11 cellular contexts compared by ENCODE assay signal in the genomic region with DNA sequence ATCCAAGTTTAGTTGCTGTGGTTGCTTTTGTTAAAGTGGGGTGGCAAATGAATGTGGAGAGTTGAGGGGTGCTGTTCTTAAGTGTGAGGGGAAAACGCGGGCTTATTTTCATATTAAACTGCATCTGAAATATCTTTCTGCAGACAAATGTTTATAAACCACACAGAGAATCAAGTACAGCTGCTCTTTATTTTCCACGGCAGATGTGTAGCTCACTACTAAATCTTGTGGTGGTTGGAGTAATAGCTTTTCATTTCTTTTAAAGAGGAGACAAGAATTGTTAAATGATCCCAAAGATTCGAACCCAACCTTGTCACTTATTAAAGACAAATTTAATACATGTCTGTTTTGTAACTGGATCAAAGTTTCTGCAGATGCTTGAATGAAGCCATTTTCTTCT. TPM values are rescaled to one million over a fixed set of nuclear protein-coding genes. Genes with fewer than 3 reads are reported as not detected.
DNase-seq lines count a peak whose midpoint lies in the region; ATAC-seq and TF ChIP-seq lines count a peak whose summit lies in the region.
"Had no signal": no experiment of that assay in that cellular context is flagged by ENCODE, and none has a peak within 500 bp of the region (broad histone marks: within the 10 kb centered on the region; RNA-seq: fewer than 3 reads in every experiment).

No MANE protein-coding gene starts in this region.

- peak overlapping the region; percentile 35 for H3K27ac Mint-ChIP-seq in activated T-cell treated with anti-CD3 and anti-CD28 coated beads, Interleukin-2, amount 50 U/mL, for 24 hours
- H3K27ac Mint-ChIP-seq in activated CD8-positive, alpha-beta T cell treated with anti-CD3 and anti-CD28 coated beads for 36 hours: no peak overlapping the region
- peak overlapping the region; percentile 95 for H3K27ac Mint-ChIP-seq in stimulated activated memory B cell treated with anti-CD40 and anti-IgM and Interleukin-4, amounts not matched to agents 10 μg/mL and 1 μg/mL and 100 μg/mL, for 72 hours

- WGBS in hepatocyte (ENCODE audit: low lambda C conversion rate, missing lambda C conversion rate): 46% methylated on average over 4 of the region's 4 CpGs

- H3K36me3 Mint-ChIP-seq in activated T-cell treated with anti-CD3 and anti-CD28 coated beads, Interleukin-2, amount 50 U/mL, for 24 hours (ENCODE audit: low read depth): peaks cover 67% of the 10 kb centered on the region
- H3K36me3 Mint-ChIP-seq in activated CD8-positive, alpha-beta T cell treated with anti-CD3 and anti-CD28 coated beads for 36 hours (ENCODE audit: low read depth): peaks cover 17% of the 10 kb centered on the region
- peaks cover 5% of the 10 kb centered on the region for H3K36me3 Mint-ChIP-seq in stimulated activated memory B cell treated with anti-CD40 and anti-IgM and Interleukin-4, amounts not matched to agents 10 μg/mL and 1 μg/mL and 100 μg/mL, for 72 hours

- no peaks in the 10 kb centered on the region for H3K36me3 ChIP-seq in hepatocyte (replicated peaks; ENCODE audit: insufficient read depth, low read depth)

- CTCF ChIA-PET in activated CD8-positive, alpha-beta T cell treated with anti-CD3 and anti-CD28 coated beads for 36 hours (lab: Charles Lee): no interaction called here

- H3K9me3 Mint-ChIP-seq in activated T-cell treated with anti-CD3 and anti-CD28 coated beads, Interleukin-2, amount 50 U/mL, for 24 hours: no peaks in the 10 kb centered on the region
- no peaks in the 10 kb centered on the region for H3K9me3 Mint-ChIP-seq in activated CD8-positive, alpha-beta T cell treated with anti-CD3 and anti-CD28 coated beads for 36 hours
- H3K9me3 Mint-ChIP-seq in stimulated activated memory B cell treated with anti-CD40 and anti-IgM and Interleukin-4, amounts not matched to agents 10 μg/mL and 1 μg/mL and 100 μg/mL, for 72 hours: no peaks in the 10 kb centered on the region

- peak overlapping the region; percentile 96 for H3K4me3 Mint-ChIP-seq in activated T-cell treated with anti-CD3 and anti-CD28 coated beads, Interleukin-2, amount 50 U/mL, for 24 hours
- peak overlapping the region; percentile 98 for H3K4me3 Mint-ChIP-seq in activated CD8-positive, alpha-beta T cell treated with anti-CD3 and anti-CD28 coated beads for 36 hours
- H3K4me3 Mint-ChIP-seq in stimulated activated memory B cell treated with anti-CD40 and anti-IgM and Interleukin-4, amounts not matched to agents 10 μg/mL and 1 μg/mL and 100 μg/mL, for 72 hours: peak overlapping the region; percentile 59

- H3K9me3 ChIP-seq in hepatocyte (ENCODE audit: low read depth): no peaks in the 10 kb centered on the region

- H3K27ac ChIP-seq in hepatocyte: peak overlapping the region; percentile 95

- no peak for ATAC-seq in activated CD8-positive, alpha-beta T cell treated with anti-CD3 and anti-CD28 coated beads for 36 hours
- no peak for ATAC-seq in stimulated activated memory B cell treated with anti-CD40 and anti-IgM and Interleukin-4, amounts not matched to agents 10 μg/mL and 1 μg/mL and 100 μg/mL, for 72 hours
- ATAC-seq in GM21381 (IDR thresholded peaks at IDR 0.05; ENCODE audit: unreplicated experiment) (no peak), HG02798 (IDR thresholded peaks at IDR 0.05; ENCODE audit: poor library complexity, unreplicated experiment) (no peak)

- intact Hi-C loops in activated CD8-positive, alpha-beta T cell treated with anti-CD3 and anti-CD28 coated beads for 36 hours (cut with micrococcal nuclease): no loop called here

- H3K4me2 ChIP-seq in hepatocyte: peak overlapping the region; percentile 85

- no peaks in the 10 kb centered on the region for H3K9me2 ChIP-seq in hepatocyte (replicated peaks; ENCODE audit: insufficient read depth)

- H3K27me3 ChIP-seq in hepatocyte: no peaks in the 10 kb centered on the region

- POLR2A ChIA-PET in activated CD8-positive, alpha-beta T cell treated with anti-CD3 and anti-CD28 coated beads for 36 hours (lab: Charles Lee): interaction anchor here (1.2 kb wide), 1 partner anchor 28 kb away, joined by 3 read pairs; no protein-coding TSS in a partner anchor

- peaks cover 62% of the 10 kb centered on the region for H4K20me1 ChIP-seq in hepatocyte (ENCODE audit: insufficient read depth, poor library complexity, severe bottlenecking)

- no peaks in the 10 kb centered on the region for H3K27me3 Mint-ChIP-seq in activated T-cell treated with anti-CD3 and anti-CD28 coated beads, Interleukin-2, amount 50 U/mL, for 24 hours
- H3K27me3 Mint-ChIP-seq in activated CD8-positive, alpha-beta T cell treated with anti-CD3 and anti-CD28 coated beads for 36 hours: no peaks in the 10 kb centered on the region
- no peaks in the 10 kb centered on the region for H3K27me3 Mint-ChIP-seq in stimulated activated memory B cell treated with anti-CD40 and anti-IgM and Interleukin-4, amounts not matched to agents 10 μg/mL and 1 μg/mL and 100 μg/mL, for 72 hours

- H3K4me3 ChIP-seq in hepatocyte: peak overlapping the region; percentile 68

- no peak overlapping the region for H2AFZ ChIP-seq in hepatocyte

- TF ChIP-seq CTCF in activated CD8-positive, alpha-beta T cell treated with anti-CD3 and anti-CD28 coated beads for 36 hours (IDR thresholded peaks at IDR 0.05): no peak
- TF ChIP-seq CTCF in hepatocyte (IDR thresholded peaks at IDR 0.05; ENCODE audit: poor library complexity): no peak

- H3K4me1 Mint-ChIP-seq in activated T-cell treated with anti-CD3 and anti-CD28 coated beads, Interleukin-2, amount 50 U/mL, for 24 hours (ENCODE audit: low read depth): peaks cover 69% of the 10 kb centered on the region
- peaks cover 56% of the 10 kb centered on the region for H3K4me1 Mint-ChIP-seq in activated CD8-positive, alpha-beta T cell treated with anti-CD3 and anti-CD28 coated beads for 36 hours (ENCODE audit: low read depth)
- peaks cover 66% of the 10 kb centered on the region for H3K4me1 Mint-ChIP-seq in stimulated activated memory B cell treated with anti-CD40 and anti-IgM and Interleukin-4, amounts not matched to agents 10 μg/mL and 1 μg/mL and 100 μg/mL, for 72 hours

- H3K79me2 ChIP-seq in hepatocyte: peaks cover 78% of the 10 kb centered on the region

- H3K4me1 ChIP-seq in hepatocyte (ENCODE audit: insufficient read depth): peaks cover 41% of the 10 kb centered on the region

- DNase-seq in activated T-cell treated with anti-CD3 and anti-CD28 coated beads, Interleukin-2, amount 50 U/mL, for 24 hours: no peak
- DNase-seq in activated T-cell treated with anti-CD3 and anti-CD28 coated beads for 4 hours (no peak), hepatocyte (ENCODE audit: low spot score) (no peak), HPDE6-E6E7 (ENCODE audit: extremely low spot score) (no peak)
- DNase-seq in activated CD8-positive, alpha-beta T cell treated with anti-CD3 and anti-CD28 coated beads for 36 hours: no peak
- DNase-seq: amygdala, H7, NCI-H526 had no signal

RNA-seq across cellular contexts. Expression of a gene that starts 2.1 kb away (rescaled TPM):
- total RNA-seq in activated CD8-positive, alpha-beta T cell treated with anti-CD3 and anti-CD28 coated beads for 36 hours: 100 to 1,000 TPM; 137 to 142 TPM
- total RNA-seq in hepatocyte: 342 and 356 TPM in 2 replicates
- polyA plus RNA-seq in hepatocyte: 90.6 and 98.5 TPM in 2 replicates

RNA-seq across cellular contexts. Expression of a gene that starts 56.4 kb away (rescaled TPM):
- 10 to 100 TPM; 24.7 to 24.9 TPM for total RNA-seq in activated CD8-positive, alpha-beta T cell treated with anti-CD3 and anti-CD28 coated beads for 36 hours
- total RNA-seq in hepatocyte: 32.3 and 43.8 TPM in 2 replicates
- 12.5 and 13.5 TPM in 2 replicates for polyA plus RNA-seq in hepatocyte
